8 cellular contexts compared by ENCODE assay signal in genomic region chr16:72664480-72665408, GRCh38.
DNase-seq lines count a peak whose midpoint lies in the region; TF ChIP-seq lines count a peak whose summit lies in the region.

No MANE protein-coding gene starts in this region.

- DNase-seq in GM04504 (ENCODE audit: low read depth) (peak; percentile 99), HFF-Myc (ENCODE audit: extremely low read depth, low read depth) (peak; percentile 99), MV-4-11 (lab: John Stamatoyannopoulos, UW) (peak; percentile 98), SJSA1 (ENCODE audit: low read depth in 1 of 2, low spot score in 2 of 2) (peak; percentile 95 to 98), germinal center (ENCODE audit: low spot score) (peak; percentile 99), non-pigmented ciliary epithelial cell (ENCODE audit: low read depth) (peak; percentile 99), superior temporal gyrus (ENCODE audit: extremely low spot score) (peak; percentile 99)
- peak; percentile 98 for DNase-seq in activated naive CD4-positive, alpha-beta T cell treated with anti-CD3 and anti-CD28 coated beads for 36 hours

- H3K27me3 ChIP-seq in SJSA1 (replicated peaks) = no peaks in the 10 kb centered on the region

- no peaks in the 10 kb centered on the region for H3K27me3 Mint-ChIP-seq in activated naive CD4-positive, alpha-beta T cell treated with anti-CD3 and anti-CD28 coated beads for 36 hours (ENCODE audit: low read depth)

- peak overlapping the region; percentile 95 for H3K27ac Mint-ChIP-seq in activated naive CD4-positive, alpha-beta T cell treated with anti-CD3 and anti-CD28 coated beads for 36 hours

- peaks cover 5% of the 10 kb centered on the region for H3K9me3 Mint-ChIP-seq in activated naive CD4-positive, alpha-beta T cell treated with anti-CD3 and anti-CD28 coated beads for 36 hours

- peak overlapping the region; percentile 88 for H3K27ac ChIP-seq in SJSA1

- no peaks in the 10 kb centered on the region for H3K4me1 ChIP-seq in SJSA1 (replicated peaks)

- CTCF ChIA-PET in activated naive CD4-positive, alpha-beta T cell treated with anti-CD3 and anti-CD28 coated beads for 36 hours (lab: Charles Lee) = no interaction called here

- no peaks in the 10 kb centered on the region for H3K9me3 ChIP-seq in SJSA1 (replicated peaks)

- intact Hi-C loops in activated naive CD4-positive, alpha-beta T cell treated with anti-CD3 and anti-CD28 coated beads for 36 hours (cut with micrococcal nuclease) = loop anchor here (1.0 to 5.0 kb wide), 6 partner anchors 123 to 1632 kb away; partner anchors contain the start of genes DHODH, DHX38, PSMD7 and TXNL4B

- H3K4me1 Mint-ChIP-seq in activated naive CD4-positive, alpha-beta T cell treated with anti-CD3 and anti-CD28 coated beads for 36 hours (ENCODE audit: low read depth) = peaks cover 9% of the 10 kb centered on the region

- TF ChIP-seq CTCF in HFF-Myc (IDR thresholded peaks at IDR 0.05; ENCODE audit: low read depth, low read length, missing control alignments) = no peak

- H3K4me3 ChIP-seq in HFF-Myc (replicated peaks; ENCODE audit: low read depth, low read length) (peak overlapping the region; percentile 77), SJSA1 (peak overlapping the region; percentile 66)

- peaks cover 6% of the 10 kb centered on the region for H3K36me3 Mint-ChIP-seq in activated naive CD4-positive, alpha-beta T cell treated with anti-CD3 and anti-CD28 coated beads for 36 hours (ENCODE audit: low read depth)

- peak overlapping the region; percentile 100 for H3K4me3 Mint-ChIP-seq in activated naive CD4-positive, alpha-beta T cell treated with anti-CD3 and anti-CD28 coated beads for 36 hours

- no peaks in the 10 kb centered on the region for H3K36me3 ChIP-seq in SJSA1

Comparison
In these comparisons a context has a peak if more than half of its experiments do, and no peak if none do; other contexts are left out.
1. Peak in every context shown above with its lines: DNase-seq, H3K4me3 ChIP-seq and H3K27ac ChIP-seq.